In the genomic region with DNA sequence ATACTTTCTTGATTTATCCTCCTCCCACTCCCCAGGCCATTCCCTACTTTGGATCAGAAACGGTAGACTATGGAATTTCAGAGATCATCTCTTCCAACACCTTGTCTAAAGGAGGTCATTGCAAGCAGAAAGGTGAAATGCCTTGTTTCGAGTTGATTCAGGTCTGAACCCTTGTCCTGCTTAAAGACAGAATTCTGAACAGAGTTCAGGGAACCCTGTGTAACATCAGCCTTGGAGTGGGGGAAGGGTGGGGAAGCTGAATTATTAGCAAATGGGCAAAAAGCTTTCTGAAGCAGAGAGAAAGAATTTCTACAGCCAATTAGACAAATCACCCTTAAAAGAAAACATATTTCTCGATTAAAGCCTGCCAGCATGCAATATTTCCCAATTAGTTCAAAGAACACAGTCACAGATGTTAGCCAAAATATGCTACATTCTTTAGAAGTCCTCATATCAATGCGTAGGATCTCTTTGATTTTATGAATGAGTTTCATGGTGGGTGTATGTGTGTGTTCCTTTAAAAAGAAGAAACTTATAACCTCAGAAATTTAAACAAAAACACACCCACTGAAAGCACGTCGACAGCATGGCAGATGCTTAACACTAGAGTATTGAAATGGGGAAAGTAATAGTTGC, we compare ENCODE assay signal across 15 cellular contexts.
DNase-seq lines count a peak whose midpoint lies in the region; ATAC-seq and TF ChIP-seq lines count a peak whose summit lies in the region.
"Had no signal": no experiment of that assay in that cellular context is flagged by ENCODE, and none has a peak within 500 bp of the region (broad histone marks: within the 10 kb centered on the region; RNA-seq: fewer than 3 reads in every experiment).

No MANE protein-coding gene starts in this region.

- no peaks in the 10 kb centered on the region for H3K9me3 ChIP-seq in SJCRH30 (replicated peaks)
- no peaks in the 10 kb centered on the region for H3K9me3 ChIP-seq in osteoblast (ENCODE audit: low read depth, low read length)
- H3K9me3 ChIP-seq: transverse colon had no signal

- H3K27me3 ChIP-seq in SJCRH30 (no peaks in the 10 kb centered on the region), osteoblast (ENCODE audit: insufficient read depth, low read length) (no peaks in the 10 kb centered on the region)
- H3K27me3 ChIP-seq: transverse colon had no signal

- DNase-seq in GM03348 (ENCODE audit: low spot score) = peak; percentile 35
- DNase-seq in SJCRH30 = no peak
- peak; percentile 83 for DNase-seq in fibroblast of gingiva (ENCODE audit: low read depth)
- no peak for DNase-seq in osteoblast (ENCODE audit: insufficient read length, low spot score, missing footprints)
- no peak for DNase-seq in NCI-H345 treated with DMSO at 0.1 percent for 48 hours (lab: John Stamatoyannopoulos, UW; ENCODE audit: unreplicated experiment)
- DNase-seq in stimulated activated naive CD4-positive, alpha-beta T cell treated with Interleukin-2 at 50 U/mL for 16 hours (lab: John Stamatoyannopoulos, UW) = no peak
- DNase-seq: DMS79, NCI-H1048, T-helper 17 cell had no signal

- H3K4me1 ChIP-seq in SJCRH30 (peaks cover 16% of the 10 kb centered on the region), osteoblast (ENCODE audit: insufficient read depth, low read length) (peaks cover 13% of the 10 kb centered on the region)
- H3K4me1 ChIP-seq: parathyroid adenoma had no signal

- H3K79me2 ChIP-seq in osteoblast (ENCODE audit: insufficient read depth, low read length) = no peaks in the 10 kb centered on the region
- H3K79me2 ChIP-seq: parathyroid adenoma had no signal

- no peak overlapping the region for H2AFZ ChIP-seq in osteoblast (ENCODE audit: low read length)
- H2AFZ ChIP-seq: parathyroid adenoma had no signal

- H3K4me3 ChIP-seq in SJCRH30 (no peak overlapping the region), osteoblast (ENCODE audit: insufficient read depth, low read length) (no peak overlapping the region)
- H3K4me3 ChIP-seq: K562, transverse colon had no signal

- no peak for TF ChIP-seq CTCF in osteoblast (IDR thresholded peaks at IDR 0.05; ENCODE audit: extremely low read depth, low read depth, low read length)

- peak overlapping the region; percentile 35; the same call in 1 of the 2 replicates for H3K27ac ChIP-seq in SJCRH30
- H3K27ac ChIP-seq in osteoblast (ENCODE audit: low read depth, low read length) = peak overlapping the region; percentile 19
- H3K27ac ChIP-seq: C4-2B, parathyroid adenoma had no signal

- no peak overlapping the region for H3K4me2 ChIP-seq in osteoblast (ENCODE audit: insufficient read depth, low read length)

- H4K20me1 ChIP-seq in osteoblast (ENCODE audit: insufficient read depth, low read length) = no peaks in the 10 kb centered on the region

- H3K36me3 ChIP-seq in SJCRH30 (no peaks in the 10 kb centered on the region), osteoblast (ENCODE audit: insufficient read depth, low read length) (no peaks in the 10 kb centered on the region)
- H3K36me3 ChIP-seq: transverse colon had no signal

- ATAC-seq in GM21723 (IDR thresholded peaks at IDR 0.05; ENCODE audit: unreplicated experiment) = no peak
- ATAC-seq in GM19397 (IDR thresholded peaks at IDR 0.05; ENCODE audit: unreplicated experiment) = no peak
- ATAC-seq: T-helper 17 cell had no signal

Comparison
In these comparisons a context has a peak if more than half of its experiments do, and no peak if none do; other contexts are left out.
1. DNase-seq: peak in GM03348 (single experiment) and fibroblast of gingiva (single experiment); none in SJCRH30 (0 of 2), osteoblast (single experiment), NCI-H345 treated with DMSO at 0.1 percent for 48 hours (single experiment) and stimulated activated naive CD4-positive, alpha-beta T cell treated with Interleukin-2 at 50 U/mL for 16 hours (single experiment).